In the genomic region with DNA sequence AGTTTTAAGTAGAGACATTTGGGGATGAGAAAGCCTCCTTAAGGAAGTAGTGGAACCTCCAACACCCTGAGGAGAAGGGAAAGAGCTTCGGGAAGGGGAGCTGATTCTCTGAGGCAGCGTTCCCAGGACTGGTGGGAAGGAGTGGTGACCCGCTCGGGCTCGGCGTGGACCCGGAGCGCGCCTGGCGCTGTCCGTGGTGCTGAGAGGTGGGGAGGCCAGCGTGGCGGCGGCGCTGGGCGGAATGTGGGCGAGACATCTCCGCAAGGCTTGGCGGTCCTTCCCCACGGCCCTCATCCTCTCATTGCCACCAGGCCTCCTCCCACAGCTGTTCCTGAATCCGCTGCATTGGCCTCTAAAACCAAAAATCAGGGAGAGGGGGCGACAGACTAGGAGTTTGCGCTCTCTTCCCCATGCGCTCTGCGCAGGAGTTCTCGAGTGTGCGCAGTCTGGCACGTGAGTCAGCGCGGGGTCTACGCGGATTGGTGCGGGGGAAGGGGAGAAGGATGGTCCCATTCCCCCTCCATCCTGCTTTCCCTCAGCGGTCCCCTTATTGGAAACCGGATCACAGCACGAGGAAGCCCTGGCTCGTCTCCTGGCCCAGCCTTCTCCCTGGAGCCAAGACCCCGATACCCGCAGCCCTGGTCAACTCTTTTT, we compare ENCODE assay signal across 9 cellular contexts.
DNase-seq lines count a peak whose midpoint lies in the region; ATAC-seq lines count a peak whose summit lies in the region.
"Had no signal": no experiment of that assay in that cellular context is flagged by ENCODE, and none has a peak within 500 bp of the region (broad histone marks: within the 10 kb centered on the region; RNA-seq: fewer than 3 reads in every experiment).

No MANE protein-coding gene starts in this region.

- no peak for ATAC-seq in HG03439 (IDR thresholded peaks at IDR 0.05; ENCODE audit: unreplicated experiment)

- peak; percentile 62 for DNase-seq in activated CD8-positive, alpha-beta memory T cell treated with anti-CD3 and anti-CD28 coated beads for 24 hours
- no peak for DNase-seq in activated CD8-positive, alpha-beta memory T cell treated with anti-CD3 and anti-CD28 coated beads, Interleukin-2, amount 50 U/mL, for 4 hours
- DNase-seq in astrocyte of the hippocampus (ENCODE audit: low read depth, low spot score) (peak; percentile 80), iPS-NIHi7 (ENCODE audit: extremely low spot score) (peak; percentile 86), globus pallidus (ENCODE audit: low spot score) (no peak), DMS114 treated with DMSO at 0.1 percent for 48 hours (lab: John Stamatoyannopoulos, UW; ENCODE audit: unreplicated experiment) (no peak)
- DNase-seq in stimulated activated CD8-positive, alpha-beta memory T cell treated with anti-CD3 and anti-CD28 coated beads, Interleukin-4, amount 100 ng/mL, for 48 hours, result peak; percentile 57
- DNase-seq: NCI-H187 treated with DMSO at 0.1 percent for 48 hours had no signal

Comparison
In these comparisons a context has a peak if more than half of its experiments do, and no peak if none do; other contexts are left out.
1. DNase-seq: peak in activated CD8-positive, alpha-beta memory T cell treated with anti-CD3 and anti-CD28 coated beads for 24 hours (single experiment), astrocyte of the hippocampus (single experiment), iPS-NIHi7 (single experiment) and stimulated activated CD8-positive, alpha-beta memory T cell treated with anti-CD3 and anti-CD28 coated beads, Interleukin-4, amount 100 ng/mL, for 48 hours (single experiment); none in activated CD8-positive, alpha-beta memory T cell treated with anti-CD3 and anti-CD28 coated beads, Interleukin-2, amount 50 U/mL, for 4 hours (single experiment), globus pallidus (single experiment) and DMS114 treated with DMSO at 0.1 percent for 48 hours (single experiment).